In the genomic region with DNA sequence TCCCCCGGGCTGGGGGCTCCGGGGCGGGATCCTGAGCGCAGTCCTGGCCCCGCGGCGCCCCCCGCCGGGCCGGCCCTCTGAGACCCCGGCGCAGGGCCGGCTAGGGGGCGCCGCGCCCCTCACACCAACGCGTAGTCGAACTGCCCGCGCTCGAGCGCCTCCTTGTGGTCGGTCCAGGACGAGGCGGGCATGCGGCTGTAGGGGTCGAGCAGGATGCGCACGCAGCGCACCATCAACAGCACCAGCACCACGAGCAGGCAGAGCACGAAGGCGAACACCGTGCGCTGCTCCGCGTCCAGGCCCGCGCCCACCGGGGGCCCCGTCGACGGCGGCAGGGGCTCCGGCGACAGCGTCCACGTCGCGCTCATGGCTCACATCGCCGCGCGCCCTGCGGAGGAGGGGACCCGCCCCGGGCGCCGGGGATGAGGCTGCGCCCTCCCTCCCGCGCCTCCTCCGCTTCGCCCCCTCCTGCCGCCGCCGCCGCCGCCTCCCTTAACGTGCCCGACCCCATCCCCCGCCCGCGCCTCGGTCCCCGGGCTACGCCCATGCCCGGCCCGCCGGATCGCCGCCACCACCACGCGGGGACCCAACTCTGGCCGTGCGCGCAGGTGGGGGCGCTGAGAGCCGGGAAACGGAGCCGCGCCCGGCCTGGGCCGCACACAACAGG, we compare ENCODE assay signal across 1 cellular context.
TF ChIP-seq lines count a peak whose summit lies in the region.

No MANE protein-coding gene starts in this region.

TF ChIP-seq in HepG2, 621 proteins besides CTCF, POLR2A, EP300 and RAD21 (continued from another document and continues in another):
- TF ChIP-seq, protein P1, sequence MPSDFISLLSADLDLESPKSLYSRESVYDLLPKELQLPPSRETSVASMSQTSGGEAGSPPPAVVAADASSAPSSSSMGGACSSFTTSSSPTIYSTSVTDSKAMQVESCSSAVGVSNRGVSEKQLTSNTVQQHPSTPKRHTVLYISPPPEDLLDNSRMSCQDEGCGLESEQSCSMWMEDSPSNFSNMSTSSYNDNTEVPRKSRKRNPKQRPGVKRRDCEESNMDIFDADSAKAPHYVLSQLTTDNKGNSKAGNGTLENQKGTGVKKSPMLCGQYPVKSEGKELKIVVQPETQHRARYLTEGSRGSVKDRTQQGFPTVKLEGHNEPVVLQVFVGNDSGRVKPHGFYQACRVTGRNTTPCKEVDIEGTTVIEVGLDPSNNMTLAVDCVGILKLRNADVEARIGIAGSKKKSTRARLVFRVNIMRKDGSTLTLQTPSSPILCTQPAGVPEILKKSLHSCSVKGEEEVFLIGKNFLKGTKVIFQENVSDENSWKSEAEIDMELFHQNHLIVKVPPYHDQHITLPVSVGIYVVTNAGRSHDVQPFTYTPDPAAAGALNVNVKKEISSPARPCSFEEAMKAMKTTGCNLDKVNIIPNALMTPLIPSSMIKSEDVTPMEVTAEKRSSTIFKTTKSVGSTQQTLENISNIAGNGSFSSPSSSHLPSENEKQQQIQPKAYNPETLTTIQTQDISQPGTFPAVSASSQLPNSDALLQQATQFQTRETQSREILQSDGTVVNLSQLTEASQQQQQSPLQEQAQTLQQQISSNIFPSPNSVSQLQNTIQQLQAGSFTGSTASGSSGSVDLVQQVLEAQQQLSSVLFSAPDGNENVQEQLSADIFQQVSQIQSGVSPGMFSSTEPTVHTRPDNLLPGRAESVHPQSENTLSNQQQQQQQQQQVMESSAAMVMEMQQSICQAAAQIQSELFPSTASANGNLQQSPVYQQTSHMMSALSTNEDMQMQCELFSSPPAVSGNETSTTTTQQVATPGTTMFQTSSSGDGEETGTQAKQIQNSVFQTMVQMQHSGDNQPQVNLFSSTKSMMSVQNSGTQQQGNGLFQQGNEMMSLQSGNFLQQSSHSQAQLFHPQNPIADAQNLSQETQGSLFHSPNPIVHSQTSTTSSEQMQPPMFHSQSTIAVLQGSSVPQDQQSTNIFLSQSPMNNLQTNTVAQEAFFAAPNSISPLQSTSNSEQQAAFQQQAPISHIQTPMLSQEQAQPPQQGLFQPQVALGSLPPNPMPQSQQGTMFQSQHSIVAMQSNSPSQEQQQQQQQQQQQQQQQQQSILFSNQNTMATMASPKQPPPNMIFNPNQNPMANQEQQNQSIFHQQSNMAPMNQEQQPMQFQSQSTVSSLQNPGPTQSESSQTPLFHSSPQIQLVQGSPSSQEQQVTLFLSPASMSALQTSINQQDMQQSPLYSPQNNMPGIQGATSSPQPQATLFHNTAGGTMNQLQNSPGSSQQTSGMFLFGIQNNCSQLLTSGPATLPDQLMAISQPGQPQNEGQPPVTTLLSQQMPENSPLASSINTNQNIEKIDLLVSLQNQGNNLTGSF (CRISPR knock-in tag; IDR thresholded peaks at IDR 0.05), result 0 out of 2 replicates have a peak, but pooled peaks have one; percentile 71
- peak; percentile 45; the same call in 1 of the 2 replicates for TF ChIP-seq ZNF205 (CRISPR knock-in tag; IDR thresholded peaks at IDR 0.05)
- TF ChIP-seq STAT5B (CRISPR knock-in tag; IDR thresholded peaks at IDR 0.05), result peak; percentile 71; the same call in 1 of the 2 replicates
- TF ChIP-seq, protein P2, sequence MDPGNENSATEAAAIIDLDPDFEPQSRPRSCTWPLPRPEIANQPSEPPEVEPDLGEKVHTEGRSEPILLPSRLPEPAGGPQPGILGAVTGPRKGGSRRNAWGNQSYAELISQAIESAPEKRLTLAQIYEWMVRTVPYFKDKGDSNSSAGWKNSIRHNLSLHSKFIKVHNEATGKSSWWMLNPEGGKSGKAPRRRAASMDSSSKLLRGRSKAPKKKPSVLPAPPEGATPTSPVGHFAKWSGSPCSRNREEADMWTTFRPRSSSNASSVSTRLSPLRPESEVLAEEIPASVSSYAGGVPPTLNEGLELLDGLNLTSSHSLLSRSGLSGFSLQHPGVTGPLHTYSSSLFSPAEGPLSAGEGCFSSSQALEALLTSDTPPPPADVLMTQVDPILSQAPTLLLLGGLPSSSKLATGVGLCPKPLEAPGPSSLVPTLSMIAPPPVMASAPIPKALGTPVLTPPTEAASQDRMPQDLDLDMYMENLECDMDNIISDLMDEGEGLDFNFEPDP (CRISPR knock-in tag; conservative IDR thresholded peaks at IDR 0.05), result no peak
- TF ChIP-seq, protein P3, sequence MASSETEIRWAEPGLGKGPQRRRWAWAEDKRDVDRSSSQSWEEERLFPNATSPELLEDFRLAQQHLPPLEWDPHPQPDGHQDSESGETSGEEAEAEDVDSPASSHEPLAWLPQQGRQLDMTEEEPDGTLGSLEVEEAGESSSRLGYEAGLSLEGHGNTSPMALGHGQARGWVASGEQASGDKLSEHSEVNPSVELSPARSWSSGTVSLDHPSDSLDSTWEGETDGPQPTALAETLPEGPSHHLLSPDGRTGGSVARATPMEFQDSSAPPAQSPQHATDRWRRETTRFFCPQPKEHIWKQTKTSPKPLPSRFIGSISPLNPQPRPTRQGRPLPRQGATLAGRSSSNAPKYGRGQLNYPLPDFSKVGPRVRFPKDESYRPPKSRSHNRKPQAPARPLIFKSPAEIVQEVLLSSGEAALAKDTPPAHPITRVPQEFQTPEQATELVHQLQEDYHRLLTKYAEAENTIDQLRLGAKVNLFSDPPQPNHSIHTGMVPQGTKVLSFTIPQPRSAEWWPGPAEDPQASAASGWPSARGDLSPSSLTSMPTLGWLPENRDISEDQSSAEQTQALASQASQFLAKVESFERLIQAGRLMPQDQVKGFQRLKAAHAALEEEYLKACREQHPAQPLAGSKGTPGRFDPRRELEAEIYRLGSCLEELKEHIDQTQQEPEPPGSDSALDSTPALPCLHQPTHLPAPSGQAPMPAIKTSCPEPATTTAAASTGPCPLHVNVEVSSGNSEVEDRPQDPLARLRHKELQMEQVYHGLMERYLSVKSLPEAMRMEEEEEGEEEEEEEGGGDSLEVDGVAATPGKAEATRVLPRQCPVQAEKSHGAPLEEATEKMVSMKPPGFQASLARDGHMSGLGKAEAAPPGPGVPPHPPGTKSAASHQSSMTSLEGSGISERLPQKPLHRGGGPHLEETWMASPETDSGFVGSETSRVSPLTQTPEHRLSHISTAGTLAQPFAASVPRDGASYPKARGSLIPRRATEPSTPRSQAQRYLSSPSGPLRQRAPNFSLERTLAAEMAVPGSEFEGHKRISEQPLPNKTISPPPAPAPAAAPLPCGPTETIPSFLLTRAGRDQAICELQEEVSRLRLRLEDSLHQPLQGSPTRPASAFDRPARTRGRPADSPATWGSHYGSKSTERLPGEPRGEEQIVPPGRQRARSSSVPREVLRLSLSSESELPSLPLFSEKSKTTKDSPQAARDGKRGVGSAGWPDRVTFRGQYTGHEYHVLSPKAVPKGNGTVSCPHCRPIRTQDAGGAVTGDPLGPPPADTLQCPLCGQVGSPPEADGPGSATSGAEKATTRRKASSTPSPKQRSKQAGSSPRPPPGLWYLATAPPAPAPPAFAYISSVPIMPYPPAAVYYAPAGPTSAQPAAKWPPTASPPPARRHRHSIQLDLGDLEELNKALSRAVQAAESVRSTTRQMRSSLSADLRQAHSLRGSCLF (CRISPR knock-in tag; IDR thresholded peaks at IDR 0.05; ENCODE audit: borderline replicate concordance), result no peak
- peak; percentile 74; the same call in 1 of the 2 replicates for TF ChIP-seq ZNF274 (CRISPR knock-in tag; IDR thresholded peaks at IDR 0.05)
- peak; percentile 78; the same call in 1 of the 2 replicates for TF ChIP-seq ZNF468 (CRISPR knock-in tag; IDR thresholded peaks at IDR 0.05)
- peak; percentile 65 for TF ChIP-seq GABPB1 (CRISPR knock-in tag; IDR thresholded peaks at IDR 0.05)
- peak; percentile 77; the same call in 1 of the 2 replicates for TF ChIP-seq IRX3 (CRISPR knock-in tag; IDR thresholded peaks at IDR 0.05; ENCODE audit: borderline replicate concordance, low read depth)
- TF ChIP-seq ZBTB7B (CRISPR knock-in tag; IDR thresholded peaks at IDR 0.05), result peak; percentile 90
- no peak for TF ChIP-seq ZNF501 (CRISPR knock-in tag; IDR thresholded peaks at IDR 0.05)
- TF ChIP-seq, protein P4, sequence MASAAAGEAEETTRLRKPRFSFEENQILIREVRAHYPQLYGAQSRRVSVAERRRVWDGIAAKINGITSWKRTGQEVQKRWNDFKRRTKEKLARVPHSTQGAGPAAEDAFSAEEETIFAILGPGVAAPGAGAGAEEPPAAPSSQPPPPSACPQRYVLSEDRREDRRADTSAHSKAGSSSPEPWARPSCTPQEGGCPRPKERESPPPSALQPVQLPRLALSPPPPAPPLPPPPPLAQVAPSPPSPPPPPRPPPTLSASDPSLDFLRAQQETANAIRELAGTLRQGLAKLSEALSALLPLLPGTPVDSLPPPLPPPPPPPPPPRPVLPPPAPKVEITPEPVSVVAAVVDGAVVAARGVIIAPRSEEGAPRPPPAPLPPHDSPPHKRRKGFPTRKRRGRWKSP (CRISPR knock-in tag; IDR thresholded peaks at IDR 0.05), result peak; percentile 29; the same call in 1 of the 2 replicates
- peak; percentile 85; the same call in 1 of the 2 replicates for TF ChIP-seq ZNF766 (CRISPR knock-in tag; IDR thresholded peaks at IDR 0.05; ENCODE audit: borderline replicate concordance)
- TF ChIP-seq AKAP8 (CRISPR knock-in tag; IDR thresholded peaks at IDR 0.05), result 0 out of 2 replicates have a peak, but pooled peaks have one; percentile 47
- peak; percentile 35; the same call in 1 of the 2 replicates for TF ChIP-seq DR1 (CRISPR knock-in tag; IDR thresholded peaks at IDR 0.05)
- peak; percentile 55; the same call in 1 of the 2 replicates for TF ChIP-seq ZNF230 (CRISPR knock-in tag; IDR thresholded peaks at IDR 0.05)
- peak; percentile 85; the same call in 1 of the 2 replicates for TF ChIP-seq KDM5B (CRISPR knock-in tag; IDR thresholded peaks at IDR 0.05; ENCODE audit: borderline replicate concordance)
- TF ChIP-seq, protein P5, sequence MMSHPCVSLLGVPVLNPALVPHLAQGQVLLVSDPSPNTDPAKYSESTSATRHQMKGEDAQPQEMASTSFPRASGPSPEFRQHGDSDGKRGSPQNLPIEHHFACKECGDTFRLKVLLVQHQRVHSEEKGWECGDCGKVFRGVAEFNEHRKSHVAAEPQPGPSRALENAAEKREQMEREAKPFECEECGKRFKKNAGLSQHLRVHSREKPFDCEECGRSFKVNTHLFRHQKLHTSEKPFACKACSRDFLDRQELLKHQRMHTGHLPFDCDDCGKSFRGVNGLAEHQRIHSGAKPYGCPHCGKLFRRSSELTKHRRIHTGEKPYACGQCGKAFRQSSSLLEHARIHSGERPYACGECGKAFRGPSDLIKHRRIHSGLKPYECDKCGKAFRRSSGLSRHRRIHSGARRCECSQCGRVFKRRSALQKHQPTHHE (CRISPR knock-in tag; IDR thresholded peaks at IDR 0.05; ENCODE audit: borderline replicate concordance), result 0 out of 2 replicates have a peak, but pooled peaks have one; percentile 48
- TF ChIP-seq HOXA7 (CRISPR knock-in tag; IDR thresholded peaks at IDR 0.05), result no peak
- 0 out of 2 replicates have a peak, but pooled peaks have one; percentile 63 for TF ChIP-seq GLI4 (CRISPR knock-in tag; IDR thresholded peaks at IDR 0.05; ENCODE audit: borderline replicate concordance)
- TF ChIP-seq, protein P6, sequence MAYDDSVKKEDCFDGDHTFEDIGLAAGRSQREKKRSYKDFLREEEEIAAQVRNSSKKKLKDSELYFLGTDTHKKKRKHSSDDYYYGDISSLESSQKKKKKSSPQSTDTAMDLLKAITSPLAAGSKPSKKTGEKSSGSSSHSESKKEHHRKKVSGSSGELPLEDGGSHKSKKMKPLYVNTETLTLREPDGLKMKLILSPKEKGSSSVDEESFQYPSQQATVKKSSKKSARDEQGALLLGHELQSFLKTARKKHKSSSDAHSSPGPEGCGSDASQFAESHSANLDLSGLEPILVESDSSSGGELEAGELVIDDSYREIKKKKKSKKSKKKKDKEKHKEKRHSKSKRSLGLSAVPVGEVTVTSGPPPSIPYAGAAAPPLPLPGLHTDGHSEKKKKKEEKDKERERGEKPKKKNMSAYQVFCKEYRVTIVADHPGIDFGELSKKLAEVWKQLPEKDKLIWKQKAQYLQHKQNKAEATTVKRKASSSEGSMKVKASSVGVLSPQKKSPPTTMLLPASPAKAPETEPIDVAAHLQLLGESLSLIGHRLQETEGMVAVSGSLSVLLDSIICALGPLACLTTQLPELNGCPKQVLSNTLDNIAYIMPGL (CRISPR knock-in tag; IDR thresholded peaks at IDR 0.05; ENCODE audit: borderline replicate concordance in 1 of 2, low read depth in 1 of 2), result peak; percentile 70 to 89
- TF ChIP-seq ZSCAN20 (CRISPR knock-in tag; IDR thresholded peaks at IDR 0.05; ENCODE audit: borderline replicate concordance), result 0 out of 2 replicates have a peak, but pooled peaks have one; percentile 67
- TF ChIP-seq ZNF615 (CRISPR knock-in tag; IDR thresholded peaks at IDR 0.05; ENCODE audit: borderline replicate concordance), result no peak
- TF ChIP-seq, protein P7, sequence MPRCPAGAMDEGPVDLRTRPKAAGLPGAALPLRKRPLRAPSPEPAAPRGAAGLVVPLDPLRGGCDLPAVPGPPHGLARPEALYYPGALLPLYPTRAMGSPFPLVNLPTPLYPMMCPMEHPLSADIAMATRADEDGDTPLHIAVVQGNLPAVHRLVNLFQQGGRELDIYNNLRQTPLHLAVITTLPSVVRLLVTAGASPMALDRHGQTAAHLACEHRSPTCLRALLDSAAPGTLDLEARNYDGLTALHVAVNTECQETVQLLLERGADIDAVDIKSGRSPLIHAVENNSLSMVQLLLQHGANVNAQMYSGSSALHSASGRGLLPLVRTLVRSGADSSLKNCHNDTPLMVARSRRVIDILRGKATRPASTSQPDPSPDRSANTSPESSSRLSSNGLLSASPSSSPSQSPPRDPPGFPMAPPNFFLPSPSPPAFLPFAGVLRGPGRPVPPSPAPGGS (CRISPR knock-in tag; IDR thresholded peaks at IDR 0.05), result peak; percentile 82; the same call in 1 of the 2 replicates
- TF ChIP-seq ZMAT3 (CRISPR knock-in tag; conservative IDR thresholded peaks at IDR 0.05), result peak; percentile 85
- TF ChIP-seq KMT2A (CRISPR knock-in tag; IDR thresholded peaks at IDR 0.05), result 0 out of 2 replicates have a peak, but pooled peaks have one; percentile 26
- TF ChIP-seq ZNF564 (CRISPR knock-in tag; IDR thresholded peaks at IDR 0.05), result peak; percentile 74; the same call in 1 of the 2 replicates
- TF ChIP-seq KAT8 (CRISPR knock-in tag; IDR thresholded peaks at IDR 0.05), result 0 out of 2 replicates have a peak, but pooled peaks have one; percentile 24
- TF ChIP-seq, protein P8, sequence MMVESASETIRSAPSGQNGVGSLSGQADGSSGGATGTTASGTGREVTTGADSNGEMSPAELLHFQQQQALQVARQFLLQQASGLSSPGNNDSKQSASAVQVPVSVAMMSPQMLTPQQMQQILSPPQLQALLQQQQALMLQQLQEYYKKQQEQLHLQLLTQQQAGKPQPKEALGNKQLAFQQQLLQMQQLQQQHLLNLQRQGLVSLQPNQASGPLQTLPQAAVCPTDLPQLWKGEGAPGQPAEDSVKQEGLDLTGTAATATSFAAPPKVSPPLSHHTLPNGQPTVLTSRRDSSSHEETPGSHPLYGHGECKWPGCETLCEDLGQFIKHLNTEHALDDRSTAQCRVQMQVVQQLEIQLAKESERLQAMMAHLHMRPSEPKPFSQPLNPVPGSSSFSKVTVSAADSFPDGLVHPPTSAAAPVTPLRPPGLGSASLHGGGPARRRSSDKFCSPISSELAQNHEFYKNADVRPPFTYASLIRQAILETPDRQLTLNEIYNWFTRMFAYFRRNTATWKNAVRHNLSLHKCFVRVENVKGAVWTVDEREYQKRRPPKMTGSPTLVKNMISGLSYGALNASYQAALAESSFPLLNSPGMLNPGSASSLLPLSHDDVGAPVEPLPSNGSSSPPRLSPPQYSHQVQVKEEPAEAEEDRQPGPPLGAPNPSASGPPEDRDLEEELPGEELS (CRISPR knock-in tag; IDR thresholded peaks at IDR 0.05), result peak; percentile 49; the same call in 1 of the 2 replicates
- TF ChIP-seq, protein P9, sequence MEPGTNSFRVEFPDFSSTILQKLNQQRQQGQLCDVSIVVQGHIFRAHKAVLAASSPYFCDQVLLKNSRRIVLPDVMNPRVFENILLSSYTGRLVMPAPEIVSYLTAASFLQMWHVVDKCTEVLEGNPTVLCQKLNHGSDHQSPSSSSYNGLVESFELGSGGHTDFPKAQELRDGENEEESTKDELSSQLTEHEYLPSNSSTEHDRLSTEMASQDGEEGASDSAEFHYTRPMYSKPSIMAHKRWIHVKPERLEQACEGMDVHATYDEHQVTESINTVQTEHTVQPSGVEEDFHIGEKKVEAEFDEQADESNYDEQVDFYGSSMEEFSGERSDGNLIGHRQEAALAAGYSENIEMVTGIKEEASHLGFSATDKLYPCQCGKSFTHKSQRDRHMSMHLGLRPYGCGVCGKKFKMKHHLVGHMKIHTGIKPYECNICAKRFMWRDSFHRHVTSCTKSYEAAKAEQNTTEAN (CRISPR knock-in tag; conservative IDR thresholded peaks at IDR 0.05), result 0 out of 2 replicates have a peak, but pooled peaks have one; percentile 51
